Comparison of ENCODE assay signal across 17 cellular contexts in the genomic region with DNA sequence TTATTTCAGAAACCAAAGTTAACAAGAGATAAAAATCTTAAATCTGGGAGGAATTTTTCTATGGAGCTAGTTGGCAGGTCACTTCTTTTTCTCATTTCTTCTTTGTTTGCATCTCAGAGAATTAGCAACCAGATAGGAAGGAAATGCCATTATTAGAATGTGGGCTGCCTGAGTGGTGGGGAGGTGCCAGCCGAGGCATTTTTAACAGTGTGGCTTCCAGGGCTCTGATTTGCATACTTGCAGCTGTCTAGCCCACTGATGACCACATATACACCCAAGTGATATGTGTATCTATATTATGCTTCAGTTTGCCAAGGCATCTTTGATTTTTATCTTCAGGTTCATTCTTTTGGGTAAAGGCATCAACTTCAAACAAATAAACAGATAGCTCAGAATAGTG.
DNase-seq lines count a peak whose midpoint lies in the region; ATAC-seq and TF ChIP-seq lines count a peak whose summit lies in the region.
"Had no signal": no experiment of that assay in that cellular context is flagged by ENCODE, and none has a peak within 500 bp of the region (broad histone marks: within the 10 kb centered on the region; RNA-seq: fewer than 3 reads in every experiment).

No MANE protein-coding gene starts in this region.

- H3K9me3 ChIP-seq in prostate gland, result no peaks in the 10 kb centered on the region
- H3K9me3 ChIP-seq: BE2C had no signal

- 13% methylated on average over 1 of the region's 1 CpG for WGBS in prostate gland

- intact Hi-C loops in prostate gland (cut with DNase I), result no loop called here

- H3K36me3 Mint-ChIP-seq in natural killer cell treated with Interleukin-12 subunit alpha and Interleukin-12 subunit beta and Interleukin-15 and Interleukin-18, amount 100 ng/mL, for 72 hours, result peaks cover 10% of the 10 kb centered on the region
- H3K36me3 Mint-ChIP-seq: naive thymus-derived CD4-positive, alpha-beta T cell had no signal

- H3K27ac ChIP-seq in prostate gland, result no peak overlapping the region

- H3K4me3 ChIP-seq in prostate gland, result no peak overlapping the region

- no peak for TF ChIP-seq POLR2A in prostate gland (IDR thresholded peaks at IDR 0.05)

- H3K4me3 Mint-ChIP-seq in natural killer cell treated with Interleukin-12 subunit alpha and Interleukin-12 subunit beta and Interleukin-15 and Interleukin-18, amount 100 ng/mL, for 72 hours, result peak overlapping the region; percentile 3
- H3K4me3 Mint-ChIP-seq in stimulated activated naive CD8-positive, alpha-beta T cell treated with anti-CD3 and anti-CD28 coated beads, Interleukin-15, amount 100 ng/mL, for 72 hours, result no peak overlapping the region
- H3K4me3 Mint-ChIP-seq: activated CD4-positive, alpha-beta T cell treated with anti-CD3 and anti-CD28 coated beads for 36 hours; activated naive CD8-positive, alpha-beta T cell; naive thymus-derived CD4-positive, alpha-beta T cell had no signal

- peak; percentile 29 for DNase-seq in NAMALWA (ENCODE audit: low spot score)
- no peak for DNase-seq in natural killer cell treated with Interleukin-12 subunit alpha and Interleukin-12 subunit beta and Interleukin-15 and Interleukin-18, amount 100 ng/mL, for 72 hours (ENCODE audit: low spot score)
- DNase-seq in stimulated activated naive CD8-positive, alpha-beta T cell treated with anti-CD3 and anti-CD28 coated beads, Interleukin-15, amount 100 ng/mL, for 72 hours, result no peak
- no peak for DNase-seq in prostate gland (ENCODE audit: low spot score)
- no peak for DNase-seq in C1 segment of cervical spinal cord (lab: John Stamatoyannopoulos, UW)
- DNase-seq in middle frontal gyrus (ENCODE audit: extremely low spot score, low spot score), result no peak
- DNase-seq: activated CD4-positive, alpha-beta T cell treated with anti-CD3 and anti-CD28 coated beads for 36 hours; BE2C; DMS153; effector CD4-positive, alpha-beta T cell; Kasumi-1; naive thymus-derived CD4-positive, alpha-beta T cell; NCI-H2107 had no signal

- no peak for TF ChIP-seq CTCF in prostate gland (IDR thresholded peaks at IDR 0.05)

- peaks cover 0 to 17% of the 10 kb centered on the region in 2 donors for H3K4me1 Mint-ChIP-seq in natural killer cell treated with Interleukin-12 subunit alpha and Interleukin-12 subunit beta and Interleukin-15 and Interleukin-18, amount 100 ng/mL, for 72 hours (ENCODE audit: low read depth in 2 of 2)
- peaks cover 3% of the 10 kb centered on the region for H3K4me1 Mint-ChIP-seq in stimulated activated naive CD8-positive, alpha-beta T cell treated with anti-CD3 and anti-CD28 coated beads, Interleukin-15, amount 100 ng/mL, for 72 hours

- H3K9me3 Mint-ChIP-seq in natural killer cell treated with Interleukin-12 subunit alpha and Interleukin-12 subunit beta and Interleukin-15 and Interleukin-18, amount 100 ng/mL, for 72 hours, result no peaks in the 10 kb centered on the region
- H3K9me3 Mint-ChIP-seq in stimulated activated naive CD8-positive, alpha-beta T cell treated with anti-CD3 and anti-CD28 coated beads, Interleukin-15, amount 100 ng/mL, for 72 hours, result peaks cover 0 to 7% of the 10 kb centered on the region in 2 donors

- no peak overlapping the region for H3K27ac Mint-ChIP-seq in natural killer cell treated with Interleukin-12 subunit alpha and Interleukin-12 subunit beta and Interleukin-15 and Interleukin-18, amount 100 ng/mL, for 72 hours
- H3K27ac Mint-ChIP-seq in stimulated activated naive CD8-positive, alpha-beta T cell treated with anti-CD3 and anti-CD28 coated beads, Interleukin-15, amount 100 ng/mL, for 72 hours, result no peak overlapping the region
- H3K27ac Mint-ChIP-seq: activated CD4-positive, alpha-beta T cell treated with anti-CD3 and anti-CD28 coated beads for 36 hours; activated naive CD8-positive, alpha-beta T cell; naive thymus-derived CD4-positive, alpha-beta T cell had no signal

- ATAC-seq in GM18907 (IDR thresholded peaks at IDR 0.05; ENCODE audit: unreplicated experiment) (peak; percentile 85), HG02642 (IDR thresholded peaks at IDR 0.05; ENCODE audit: poor library complexity, unreplicated experiment) (peak; percentile 80)
- ATAC-seq in natural killer cell treated with Interleukin-12 subunit alpha and Interleukin-12 subunit beta and Interleukin-15 and Interleukin-18, amount 100 ng/mL, for 72 hours, result peak in 1 of 2 donors; percentile 85
- ATAC-seq in stimulated activated naive CD8-positive, alpha-beta T cell treated with anti-CD3 and anti-CD28 coated beads, Interleukin-15, amount 100 ng/mL, for 72 hours, result no peak
- ATAC-seq: activated CD4-positive, alpha-beta T cell treated with anti-CD3 and anti-CD28 coated beads for 36 hours; left colon; naive thymus-derived CD4-positive, alpha-beta T cell had no signal

- H3K4me1 ChIP-seq in prostate gland (replicated peaks), result no peaks in the 10 kb centered on the region
- H3K4me1 ChIP-seq: BE2C had no signal

- peaks cover 16 to 27% of the 10 kb centered on the region in 2 donors for H3K27me3 Mint-ChIP-seq in natural killer cell treated with Interleukin-12 subunit alpha and Interleukin-12 subunit beta and Interleukin-15 and Interleukin-18, amount 100 ng/mL, for 72 hours
- peaks cover 40% of the 10 kb centered on the region for H3K27me3 Mint-ChIP-seq in stimulated activated naive CD8-positive, alpha-beta T cell treated with anti-CD3 and anti-CD28 coated beads, Interleukin-15, amount 100 ng/mL, for 72 hours

- no peaks in the 10 kb centered on the region for H3K27me3 ChIP-seq in prostate gland (replicated peaks; ENCODE audit: insufficient read depth)
- H3K27me3 ChIP-seq: BE2C had no signal

- no peaks in the 10 kb centered on the region for H3K36me3 ChIP-seq in prostate gland
- H3K36me3 ChIP-seq: BE2C had no signal
